Comparison of ENCODE assay signal across 26 cellular contexts in the genomic region with DNA sequence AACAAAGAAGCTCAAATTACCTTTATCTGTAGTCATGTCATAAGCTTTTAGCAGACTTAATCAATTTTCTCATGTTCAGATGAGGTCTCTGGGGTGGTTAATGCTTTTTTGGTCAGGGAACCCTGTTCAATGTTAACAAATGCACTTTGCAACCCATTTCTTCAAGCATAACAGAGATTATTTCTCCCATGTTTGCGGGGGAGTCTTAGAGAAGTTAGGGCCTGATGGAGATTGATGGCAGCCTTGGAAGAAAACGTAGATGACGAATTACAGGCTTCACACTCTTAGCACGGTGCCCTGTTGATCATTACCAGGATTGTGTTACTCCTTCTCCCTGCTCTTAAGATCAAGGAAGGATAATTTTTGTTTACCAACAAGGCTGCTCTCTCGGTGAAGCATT.
"Had no signal": no experiment of that assay in that cellular context is flagged by ENCODE, and none has a peak within 500 bp of the region (broad histone marks: within the 10 kb centered on the region; RNA-seq: fewer than 3 reads in every experiment).

No MANE protein-coding gene starts in this region.

- H3K27me3 ChIP-seq: dorsolateral prefrontal cortex, foreskin keratinocyte, gastroesophageal sphincter, heart right ventricle, sigmoid colon, stomach, thyroid gland had no signal

- H3K27ac Mint-ChIP-seq: immature natural killer cell; natural killer cell; stimulated activated effector memory CD8-positive, alpha-beta T cell treated with anti-CD3 and anti-CD28 coated beads, Interleukin-12 subunit alpha, Interleukin-12 subunit beta, amount 100 ng/mL, for 72 hours had no signal

- H3K27ac ChIP-seq: dorsolateral prefrontal cortex, epithelial cell of prostate, foreskin keratinocyte, gastroesophageal sphincter, heart right ventricle, lower lobe of right lung, prostate gland, sigmoid colon, stomach, thyroid gland had no signal

- DNase-seq: dorsolateral prefrontal cortex; effector CD4-positive, alpha-beta T cell; foreskin keratinocyte; heart right ventricle; hippocampal formation; immature natural killer cell; islet precursor cell; kidney glomerular epithelial cell; left colon; left ventricle myocardium superior; lower lobe of right lung; natural killer cell; right cardiac atrium; sigmoid colon; stimulated activated CD4-positive, alpha-beta T cell treated with anti-CD3 and anti-CD28 coated beads, Interleukin-2, amount 100 ng/mL, for 24 hours; stimulated activated CD4-positive, alpha-beta T cell treated with anti-CD3 and anti-CD28 coated beads, Interleukin-4, amount 100 ng/mL, for 24 hours; stimulated activated naive CD4-positive, alpha-beta T cell treated with Interleukin-2 at 50 U/mL for 16 hours; stomach; thyroid gland; trophoblast cell had no signal

- H3K9me3 Mint-ChIP-seq: neural crest cell had no signal

- H3K4me1 ChIP-seq: foreskin keratinocyte, lower lobe of right lung, prostate gland, thyroid gland had no signal

- ATAC-seq: esophagus mucosa; foreskin keratinocyte; gastroesophageal sphincter; heart right ventricle; left colon; left ventricle myocardium superior; lower lobe of right lung; natural killer cell; right cardiac atrium; stimulated activated effector memory CD8-positive, alpha-beta T cell treated with anti-CD3 and anti-CD28 coated beads, Interleukin-12 subunit alpha, Interleukin-12 subunit beta, amount 100 ng/mL, for 72 hours had no signal

- H3K4me3 Mint-ChIP-seq: immature natural killer cell; natural killer cell; neural crest cell; stimulated activated effector memory CD8-positive, alpha-beta T cell treated with anti-CD3 and anti-CD28 coated beads, Interleukin-12 subunit alpha, Interleukin-12 subunit beta, amount 100 ng/mL, for 72 hours had no signal

- H3K36me3 ChIP-seq: gastroesophageal sphincter, heart right ventricle, lower lobe of right lung, prostate gland, sigmoid colon, stomach, thyroid gland had no signal

- H3K9me3 ChIP-seq: gastroesophageal sphincter, heart right ventricle, lower lobe of right lung, prostate gland, sigmoid colon, stomach, thyroid gland had no signal

- H3K36me3 Mint-ChIP-seq: stimulated activated effector memory CD8-positive, alpha-beta T cell treated with anti-CD3 and anti-CD28 coated beads, Interleukin-12 subunit alpha, Interleukin-12 subunit beta, amount 100 ng/mL, for 72 hours had no signal

- H3K4me1 Mint-ChIP-seq: immature natural killer cell; natural killer cell; stimulated activated effector memory CD8-positive, alpha-beta T cell treated with anti-CD3 and anti-CD28 coated beads, Interleukin-12 subunit alpha, Interleukin-12 subunit beta, amount 100 ng/mL, for 72 hours had no signal

- H3K4me3 ChIP-seq: dorsolateral prefrontal cortex, gastroesophageal sphincter, heart right ventricle, lower lobe of right lung, prostate gland, sigmoid colon, stomach, thyroid gland had no signal
